ENCODE assay signal across 10 cellular contexts in the genomic region with DNA sequence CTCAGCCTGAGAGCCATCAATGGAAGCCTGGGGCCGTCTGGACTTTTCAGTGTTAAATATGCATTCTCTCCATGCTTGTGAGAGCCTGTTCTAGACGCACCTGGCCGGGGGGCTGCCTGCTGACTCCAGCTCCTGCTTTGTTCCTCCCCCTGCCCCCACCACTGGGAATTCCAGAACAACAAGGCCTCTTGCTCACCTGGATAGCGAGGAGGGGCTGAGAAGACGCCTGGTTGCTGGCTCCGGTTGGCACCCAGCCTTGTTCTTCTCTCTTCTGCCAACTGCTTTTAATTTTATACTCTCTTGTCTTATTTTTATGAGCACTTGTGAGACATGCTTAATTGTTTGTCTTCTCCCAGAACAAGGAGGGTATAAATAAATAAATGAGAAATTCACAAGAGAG. TPM values are rescaled to one million over a fixed set of nuclear protein-coding genes. Genes with fewer than 3 reads are reported as not detected.
A peak's percentile ranks its signal among the peaks of the same experiment; 100 is the strongest.
DNase-seq lines count a peak whose midpoint lies in the region; ATAC-seq, FAIRE-seq and TF ChIP-seq lines count a peak whose summit lies in the region.
"Had no signal": no experiment of that assay in that cellular context is flagged by ENCODE, and none has a peak within 500 bp of the region (broad histone marks: within the 10 kb centered on the region; RNA-seq: fewer than 3 reads in every experiment).

No MANE protein-coding gene starts in this region.

- no peak overlapping the region for H3K4ac ChIP-seq in H1 (replicated peaks; ENCODE audit: insufficient read length, low read depth, low read length)

- TF ChIP-seq CTCF in LNCaP clone FGC (IDR thresholded peaks at IDR 0.05; ENCODE audit: control insufficient read depth, extremely low read depth, insufficient read depth) (no peak), H1 (IDR thresholded peaks at IDR 0.05; ENCODE audit: control extremely low read depth in 1 of 3, insufficient read depth in 1 of 3, low read depth in 1 of 3, low read length in 3 of 3) (no peak), esophagus muscularis mucosa (IDR thresholded peaks at IDR 0.05) (no peak)

- POLR2A ChIA-PET in H1 (lab: Charles Lee; ENCODE audit: partially characterized antibody): interaction anchor here (0.7 to 1.9 kb wide), 5 partner anchors 14 to 197 kb away, joined by 3 to 5 read pairs (median 3); no protein-coding TSS in a partner anchor

- H3K36me3 ChIP-seq in H1 (ENCODE audit: control insufficient read depth in 2 of 4, insufficient read depth in 4 of 4, low read length in 3 of 4): no peaks in the 10 kb centered on the region
- no peaks in the 10 kb centered on the region for H3K36me3 ChIP-seq in esophagus muscularis mucosa

- H3K23me2 ChIP-seq in H1 (ENCODE audit: low read depth, low read length): no peaks in the 10 kb centered on the region

- no peak overlapping the region for H2BK120ac ChIP-seq in H1 (replicated peaks; ENCODE audit: low read depth, low read length)

- H4K91ac ChIP-seq in H1 (replicated peaks; ENCODE audit: insufficient read length, low read length): no peak overlapping the region

- no peak overlapping the region for H3K23ac ChIP-seq in H1 (ENCODE audit: insufficient read length)

- no peaks in the 10 kb centered on the region for H3K9me3 ChIP-seq in H1 (ENCODE audit: insufficient read depth in 2 of 2, low read depth in 1 of 2, low read length in 1 of 2)
- no peaks in the 10 kb centered on the region for H3K9me3 ChIP-seq in esophagus muscularis mucosa

- H3K4me2 ChIP-seq in H1 (ENCODE audit: insufficient read depth in 1 of 2, low read depth in 2 of 2, low read length in 2 of 2): 0 out of 4 replicates have a peak overlapping the region, but pooled peaks of 1 of the 2 experiments have one; percentile 12
- H3K4me2 ChIP-seq: PC-9 had no signal

- no peaks in the 10 kb centered on the region for H3K79me2 ChIP-seq in H1 (ENCODE audit: control insufficient read depth in 1 of 2, insufficient read depth in 2 of 2, low read length in 2 of 2)

- H3K14ac ChIP-seq in H1 (ENCODE audit: insufficient read length): no peak overlapping the region

- no peak for FAIRE-seq in H1 (lab: Jason Lieb, UNC)

- no peak for TF ChIP-seq RAD21 in H1 (IDR thresholded peaks at IDR 0.05 in 1 of 2, conservative IDR thresholded peaks at IDR 0.05 in 1 of 2; ENCODE audit: low read depth in 2 of 2, low read length in 2 of 2)

- H2BK15ac ChIP-seq in H1 (ENCODE audit: low read length): no peak overlapping the region

- H2BK12ac ChIP-seq in H1 (ENCODE audit: low read depth, low read length): no peak overlapping the region

- no peak overlapping the region for H4K5ac ChIP-seq in H1 (ENCODE audit: insufficient read length, low read depth, low read length)

- CTCF ChIA-PET in H1 (lab: Charles Lee; ENCODE audit: partially characterized antibody): interaction anchor here (0.6 to 3.0 kb wide), 14 partner anchors 9 to 412 kb away, joined by 3 to 18 read pairs (median 3); no protein-coding TSS in a partner anchor

- no peak overlapping the region for H2BK20ac ChIP-seq in H1 (ENCODE audit: low read length)

- intact Hi-C loops in esophagus muscularis mucosa (cut with DNase I): no loop called here

- no peak overlapping the region for H3K56ac ChIP-seq in H1 (replicated peaks; ENCODE audit: insufficient read length, low read depth, low read length)

- no peak overlapping the region for H2BK5ac ChIP-seq in H1 (ENCODE audit: low read depth, low read length)

- H3K27me3 ChIP-seq in H1 (replicated peaks in 1 of 4; ENCODE audit: control insufficient read depth in 3 of 4, extremely low read depth in 1 of 4, insufficient read depth in 3 of 4, low read length in 3 of 4) (no peaks in the 10 kb centered on the region), esophagus muscularis mucosa (peaks cover 0 to 49% (median 0%) of the 10 kb centered on the region in 4 donors)

- TF ChIP-seq POLR2A in H1 (IDR thresholded peaks at IDR 0.05; ENCODE audit: control extremely low read depth in 1 of 2, low read depth in 2 of 2, low read length in 2 of 2) (no peak), esophagus muscularis mucosa (IDR thresholded peaks at IDR 0.05; ENCODE audit: low read depth) (no peak)

- ATAC-seq in HG03139 (IDR thresholded peaks at IDR 0.05; ENCODE audit: unreplicated experiment): no peak

- no peak overlapping the region for H2AK5ac ChIP-seq in H1 (ENCODE audit: low read depth, low read length)

- TF ChIP-seq EP300 in H1 (IDR thresholded peaks at IDR 0.05; ENCODE audit: borderline replicate concordance in 1 of 2, low read depth in 2 of 2, low read length in 2 of 2) (no peak), esophagus muscularis mucosa (IDR thresholded peaks at IDR 0.05) (no peak)

- no peaks in the 10 kb centered on the region for H4K20me1 ChIP-seq in H1 (replicated peaks in 1 of 2; ENCODE audit: control insufficient read depth in 1 of 2, insufficient read depth in 2 of 2, low read length in 2 of 2)

- WGBS in H1 (ENCODE audit: extremely low coverage in 1 of 2, insufficient coverage in 1 of 2, insufficient read length in 1 of 2, insufficient replicate concordance in 2 of 2, low coverage in 1 of 2, low lambda C conversion rate in 2 of 2, missing lambda C conversion rate in 1 of 2), 2 experiments: 53% methylated on average over 5 of the region's 6 CpGs; no CpG with 5 or more reads in 1 of the 2 experiments
- 66% methylated on average over 6 of the region's 6 CpGs for WGBS in esophagus muscularis mucosa

- no peak overlapping the region for H3K4me3 ChIP-seq in LNCaP clone FGC (ENCODE audit: low read depth, low read length)
- no peak overlapping the region for H3K4me3 ChIP-seq in H1 (ENCODE audit: extremely low read depth in 1 of 4, insufficient read depth in 2 of 4, low read depth in 3 of 4, low read length in 4 of 4)
- no peak overlapping the region for H3K4me3 ChIP-seq in esophagus muscularis mucosa
- H3K4me3 ChIP-seq: K562, PC-9 had no signal

- H3K18ac ChIP-seq in H1 (ENCODE audit: extremely low read depth, low read length): no peak overlapping the region; the same call in 1 of the 2 replicates

- no peak overlapping the region for H2AFZ ChIP-seq in H1 (ENCODE audit: low read length)
- H2AFZ ChIP-seq: PC-9 had no signal

- H3K4me1 ChIP-seq in H1 (replicated peaks in 1 of 4; ENCODE audit: control insufficient read depth in 3 of 4, insufficient read depth in 4 of 4, low read length in 3 of 4): no peaks in the 10 kb centered on the region; a peak in 1 of 7 replicates
- H3K4me1 ChIP-seq in esophagus muscularis mucosa: peaks cover 0 to 6% (median 4%) of the 10 kb centered on the region in 4 donors

- H4K8ac ChIP-seq in H1 (ENCODE audit: extremely low read depth, insufficient read depth, low read length): no peak overlapping the region

- no peak overlapping the region for H3K9ac ChIP-seq in H1 (replicated peaks in 1 of 4; ENCODE audit: extremely low read depth in 1 of 4, low read depth in 3 of 4, low read length in 3 of 4)

- DNase-seq in DMS79 treated with DMSO at 0.1 percent for 48 hours (lab: John Stamatoyannopoulos, UW) (peak; percentile 96), LNCaP clone FGC (ENCODE audit: low read depth) (peak; percentile 70), H1 (ENCODE audit: low read depth in 1 of 2, low spot score in 2 of 2) (no peak), left kidney (ENCODE audit: low read depth, low spot score) (peak; percentile 29), HCEC 1CT (no peak), UCSD-AML1 (lab: John Stamatoyannopoulos, UW; ENCODE audit: unreplicated experiment) (no peak), esophagus muscularis mucosa (ENCODE audit: extremely low spot score) (no peak)

- H3K27ac ChIP-seq in H1 (ENCODE audit: low read depth, low read length): no peak overlapping the region
- H3K27ac ChIP-seq in esophagus muscularis mucosa (replicated peaks in 1 of 4): no peak overlapping the region
- H3K27ac ChIP-seq: PC-9 had no signal

- H3K79me1 ChIP-seq in H1 (ENCODE audit: low read depth, low read length): no peaks in the 10 kb centered on the region

TF ChIP-seq in H1, 55 proteins besides CTCF, POLR2A, EP300 and RAD21 (continues in another document):
- no peak for TF ChIP-seq POLR2AphosphoS5 (IDR thresholded peaks at IDR 0.05; ENCODE audit: low read depth, low read length)
- peak; percentile 73 for TF ChIP-seq TEAD4 (IDR thresholded peaks at IDR 0.05; ENCODE audit: low read depth, low read length)
- TF ChIP-seq TAF1 (IDR thresholded peaks at IDR 0.05; ENCODE audit: low read depth, low read length): 0 out of 2 replicates have a peak, but pooled peaks have one; percentile 27

RNA-seq across cellular contexts. Expression of gene RAPGEF1, which starts 15.0 kb away (rescaled TPM):
- 73.8 and 78.9 TPM in 2 replicates for total RNA-seq in H1 (2021; fragmentation: NEBNext Ultra II Directional; extraction: Animal tissue kit (Norgen Biotek cat#: 25700))
- 29.7 and 38.2 TPM in 2 replicates for polyA plus RNA-seq in H1 (2011; rRNA removed)
- polyA plus RNA-seq in H1 (2011; cell fraction: cytosol; rRNA removed): 28.4 TPM
- polyA plus RNA-seq in H1 (2011; cell fraction: nucleus; rRNA removed): 54.3 TPM
- 39.8 to 47.1 TPM (median 45.5 TPM) in 4 replicates for polyA plus RNA-seq in H1 (2012, experiment 1 of 2)
- polyA plus RNA-seq in H1 (2012, experiment 2 of 2): 36.6 TPM
- 43.6 TPM for polyA plus RNA-seq in H1 (2013, experiment 1 of 2)
- polyA plus RNA-seq in H1 (2013, experiment 2 of 2): 46.5 TPM
- 30.4 and 36.4 TPM in 2 replicates for polyA minus RNA-seq in H1 (2011; rRNA and poly(A)+ RNA removed)
- polyA minus RNA-seq in H1 (2011; cell fraction: cytosol; rRNA and poly(A)+ RNA removed): 22.6 TPM
- 22.7 TPM for polyA minus RNA-seq in H1 (2011; cell fraction: nucleus; rRNA and poly(A)+ RNA removed)
- total RNA-seq in esophagus muscularis mucosa: 100 to 1,000 TPM in 2 of 4 donors, 10 to 100 TPM in 2; 66.6 to 138 (median 101) TPM

Comparison
In these comparisons a context has a peak if more than half of its experiments do, and no peak if none do; other contexts are left out.
1. DNase-seq: peak in DMS79 treated with DMSO at 0.1 percent for 48 hours (single experiment), LNCaP clone FGC (single experiment) and left kidney (single experiment); none in H1 (0 of 2), HCEC 1CT (single experiment), UCSD-AML1 (single experiment) and esophagus muscularis mucosa (single experiment).